ENCODE assay signal across 28 cellular contexts in genomic region chr3:30311781-30312180, GRCh38.
DNase-seq lines count a peak whose midpoint lies in the region; ATAC-seq and TF ChIP-seq lines count a peak whose summit lies in the region.
"Had no signal": no experiment of that assay in that cellular context is flagged by ENCODE, and none has a peak within 500 bp of the region (broad histone marks: within the 10 kb centered on the region; RNA-seq: fewer than 3 reads in every experiment).

No MANE protein-coding gene starts in this region.

- H3K36me3 ChIP-seq in stomach = no peaks in the 10 kb centered on the region
- H3K36me3 ChIP-seq: adrenal gland, brain microvascular endothelial cell, esophagus squamous epithelium, SJCRH30, vagina had no signal

- 60 to 77% (median 71%) methylated on average over 4 of the region's 4 CpGs for WGBS in stomach, 5 donors

- no peak overlapping the region for H3K27ac ChIP-seq in stomach
- H3K27ac ChIP-seq: adrenal gland, brain microvascular endothelial cell, dorsolateral prefrontal cortex, esophagus squamous epithelium, foreskin keratinocyte, GM23248, SJCRH30, vagina had no signal

- intact Hi-C loops in left cardiac atrium (cut with DNase I) (loop anchor here (10.0 kb wide), 2 partner anchors 203 to 383 kb away; no protein-coding TSS in a partner anchor), stomach (cut with DNase I; ENCODE audit: low total_unique reads) (no loop called here), Calu3 (cut with micrococcal nuclease; ENCODE audit: unreplicated experiment) (no loop called here)

- DNase-seq in DMS79 treated with DMSO at 0.1 percent for 48 hours (lab: John Stamatoyannopoulos, UW) (peak; percentile 59), NCI-H2171 treated with DMSO at 0.1 percent for 48 hours (lab: John Stamatoyannopoulos, UW) (peak; percentile 70), left cardiac atrium (peak; percentile 25), stomach (peak; percentile 54), Calu3 (no peak), OCI-M2 (lab: John Stamatoyannopoulos, UW; ENCODE audit: unreplicated experiment) (no peak), epidermal melanocyte (ENCODE audit: insufficient read length, low spot score) (no peak)
- DNase-seq: activated CD4-positive, alpha-beta memory T cell treated with anti-CD3 and anti-CD28 coated beads, Interleukin-2, amount 10 ng/mL, durations not matched to agents 7 days and 5 days; activated naive CD4-positive, alpha-beta T cell treated with anti-CD3 and anti-CD28 coated beads for 36 hours; brain microvascular endothelial cell; CD8-positive, alpha-beta memory T cell; DND-41; esophagus squamous epithelium; foreskin keratinocyte; GM23248; IMR-90; mucosa of descending colon; MV-4-11; NCI-H146; occipital lobe; SJCRH30; small intestine; stimulated activated naive CD4-positive, alpha-beta T cell; SW 1271 had no signal

- no peaks in the 10 kb centered on the region for H3K4me1 Mint-ChIP-seq in Calu3 (ENCODE audit: low read depth, unreplicated experiment)
- H3K4me1 Mint-ChIP-seq: activated CD4-positive, alpha-beta memory T cell treated with anti-CD3 and anti-CD28 coated beads, Interleukin-2, amount 10 ng/mL, durations not matched to agents 7 days and 5 days; CD8-positive, alpha-beta memory T cell had no signal

- no peaks in the 10 kb centered on the region for H3K36me3 Mint-ChIP-seq in Calu3 (ENCODE audit: insufficient read depth, unreplicated experiment)
- H3K36me3 Mint-ChIP-seq: natural killer cell treated with Interleukin-12 subunit alpha and Interleukin-12 subunit beta and Interleukin-15 and Interleukin-18, amount 100 ng/mL, for 72 hours had no signal

- H3K9me3 Mint-ChIP-seq in Calu3 (ENCODE audit: low read depth, unreplicated experiment) = no peaks in the 10 kb centered on the region
- H3K9me3 Mint-ChIP-seq: CD8-positive, alpha-beta memory T cell; natural killer cell treated with Interleukin-12 subunit alpha and Interleukin-12 subunit beta and Interleukin-15 and Interleukin-18, amount 100 ng/mL, for 72 hours had no signal

- H3K27ac Mint-ChIP-seq in Calu3 (ENCODE audit: unreplicated experiment) = no peak overlapping the region
- H3K27ac Mint-ChIP-seq: activated CD4-positive, alpha-beta memory T cell treated with anti-CD3 and anti-CD28 coated beads, Interleukin-2, amount 10 ng/mL, durations not matched to agents 7 days and 5 days; activated naive CD4-positive, alpha-beta T cell treated with anti-CD3 and anti-CD28 coated beads for 36 hours; natural killer cell treated with Interleukin-12 subunit alpha and Interleukin-12 subunit beta and Interleukin-15 and Interleukin-18, amount 100 ng/mL, for 72 hours had no signal

- no peaks in the 10 kb centered on the region for H3K4me1 ChIP-seq in stomach
- H3K4me1 ChIP-seq: esophagus squamous epithelium, foreskin keratinocyte, SJCRH30 had no signal

- no peaks in the 10 kb centered on the region for H3K9me3 ChIP-seq in stomach
- H3K9me3 ChIP-seq: adrenal gland, esophagus squamous epithelium, mucosa of descending colon, SJCRH30, vagina had no signal

- TF ChIP-seq EP300 in stomach (IDR thresholded peaks at IDR 0.05) = no peak

- H3K4me3 Mint-ChIP-seq in Calu3 (ENCODE audit: low read depth, unreplicated experiment) = no peak overlapping the region
- H3K4me3 Mint-ChIP-seq: activated CD4-positive, alpha-beta memory T cell treated with anti-CD3 and anti-CD28 coated beads, Interleukin-2, amount 10 ng/mL, durations not matched to agents 7 days and 5 days; activated naive CD4-positive, alpha-beta T cell treated with anti-CD3 and anti-CD28 coated beads for 36 hours; CD8-positive, alpha-beta memory T cell; natural killer cell treated with Interleukin-12 subunit alpha and Interleukin-12 subunit beta and Interleukin-15 and Interleukin-18, amount 100 ng/mL, for 72 hours had no signal

- H3K4me3 ChIP-seq in stomach = no peak overlapping the region
- H3K4me3 ChIP-seq: adrenal gland, dorsolateral prefrontal cortex, esophagus squamous epithelium, GM23248, mucosa of descending colon, SJCRH30, vagina had no signal

- no TSS peak for BruUV-seq in Calu3 (replicated peaks; lab: Mats Ljungman, UMichigan)

- TF ChIP-seq CTCF in stomach (IDR thresholded peaks at IDR 0.05) = no peak
- no peak for TF ChIP-seq CTCF in Calu3 (IDR thresholded peaks at IDR 0.05; ENCODE audit: unreplicated experiment)

- no peak for TF ChIP-seq POLR2A in stomach (IDR thresholded peaks at IDR 0.05)

- no peaks in the 10 kb centered on the region for H3K27me3 ChIP-seq in stomach
- H3K27me3 ChIP-seq: adrenal gland, brain microvascular endothelial cell, dorsolateral prefrontal cortex, esophagus squamous epithelium, foreskin keratinocyte, SJCRH30, vagina had no signal

- no peaks in the 10 kb centered on the region for H3K27me3 Mint-ChIP-seq in Calu3 (ENCODE audit: unreplicated experiment)
- H3K27me3 Mint-ChIP-seq: activated CD4-positive, alpha-beta memory T cell treated with anti-CD3 and anti-CD28 coated beads, Interleukin-2, amount 10 ng/mL, durations not matched to agents 7 days and 5 days; CD8-positive, alpha-beta memory T cell; natural killer cell treated with Interleukin-12 subunit alpha and Interleukin-12 subunit beta and Interleukin-15 and Interleukin-18, amount 100 ng/mL, for 72 hours had no signal

- ATAC-seq in left cardiac atrium = peak in 1 of 2 donors; percentile 15
- ATAC-seq: foreskin keratinocyte; mucosa of descending colon; natural killer cell treated with Interleukin-12 subunit alpha and Interleukin-12 subunit beta and Interleukin-15 and Interleukin-18, amount 100 ng/mL, for 72 hours had no signal

- CTCF ChIA-PET in Calu3 (lab: Charles Lee) = no interaction called here

Comparison
In these comparisons a context has a peak if more than half of its experiments do, and no peak if none do; other contexts are left out.
1. DNase-seq: peak in DMS79 treated with DMSO at 0.1 percent for 48 hours (single experiment), NCI-H2171 treated with DMSO at 0.1 percent for 48 hours (single experiment), left cardiac atrium (single experiment) and stomach (single experiment); none in Calu3 (single experiment), OCI-M2 (single experiment) and epidermal melanocyte (single experiment).
2. intact Hi-C loops: an anchor here in left cardiac atrium (10.0 kb wide); none called in stomach and Calu3.